Comparison of ENCODE assay signal across 11 cellular contexts in the genomic region with DNA sequence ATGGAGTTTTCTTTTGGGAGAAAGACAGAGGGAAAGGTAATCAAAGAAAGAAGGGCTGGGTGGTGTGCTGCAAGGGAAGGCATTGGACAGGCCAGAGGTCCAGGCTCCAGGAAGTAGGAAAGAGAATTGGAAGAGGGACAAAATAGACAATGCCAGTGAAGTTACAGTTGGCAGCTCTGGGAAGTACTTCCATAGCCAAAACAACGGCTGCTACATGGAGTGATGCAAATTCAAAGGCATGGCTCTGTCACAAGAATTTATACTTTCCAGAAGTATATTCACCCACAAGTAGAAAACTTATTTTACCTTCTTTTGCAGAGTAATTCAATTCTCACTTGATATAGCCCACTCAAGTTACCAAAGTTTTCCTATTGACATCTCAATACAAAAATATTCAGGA.
"Had no signal": no experiment of that assay in that cellular context is flagged by ENCODE, and none has a peak within 500 bp of the region (broad histone marks: within the 10 kb centered on the region; RNA-seq: fewer than 3 reads in every experiment).

No MANE protein-coding gene starts in this region.

- H3K27me3 Mint-ChIP-seq: naive B cell had no signal

- H3K27ac ChIP-seq: ascending aorta, hepatocyte had no signal

- H3K4me3 ChIP-seq: ascending aorta, hepatocyte had no signal

- H3K27ac Mint-ChIP-seq: stimulated activated effector memory CD8-positive, alpha-beta T cell treated with anti-CD3 and anti-CD28 coated beads, Interleukin-12 subunit alpha, Interleukin-12 subunit beta, amount 100 ng/mL, for 72 hours had no signal

- H3K36me3 ChIP-seq: ascending aorta had no signal

- H3K9me3 ChIP-seq: ascending aorta, SK-N-SH had no signal

- DNase-seq: activated CD4-positive, alpha-beta T cell treated with anti-CD3 and anti-CD28 coated beads for 48 hours; activated effector memory CD4-positive, alpha-beta T cell treated with anti-CD3 and anti-CD28 coated beads, Interleukin-2, amount 50 U/mL, for 16 hours; islet precursor cell; mammary epithelial cell; naive B cell; posterior cingulate gyrus; SK-N-SH had no signal

- H3K4me3 Mint-ChIP-seq: naive B cell, WTC11 had no signal

- H3K9me3 Mint-ChIP-seq: stimulated activated effector memory CD8-positive, alpha-beta T cell treated with anti-CD3 and anti-CD28 coated beads, Interleukin-12 subunit alpha, Interleukin-12 subunit beta, amount 100 ng/mL, for 72 hours had no signal

- ATAC-seq: stimulated activated effector memory CD8-positive, alpha-beta T cell treated with anti-CD3 and anti-CD28 coated beads, Interleukin-12 subunit alpha, Interleukin-12 subunit beta, amount 100 ng/mL, for 72 hours; WTC11 had no signal

- H3K4me1 Mint-ChIP-seq: naive B cell had no signal

- H3K27me3 ChIP-seq: ascending aorta, hepatocyte had no signal

- H3K36me3 Mint-ChIP-seq: stimulated activated effector memory CD8-positive, alpha-beta T cell treated with anti-CD3 and anti-CD28 coated beads, Interleukin-12 subunit alpha, Interleukin-12 subunit beta, amount 100 ng/mL, for 72 hours; WTC11 had no signal
